1 cellular context compared by ENCODE assay signal in genomic region chr1:15834406-15835204, GRCh38.
TF ChIP-seq lines count a peak whose summit lies in the region.

No MANE protein-coding gene starts in this region.

TF ChIP-seq in HepG2, 621 proteins besides CTCF, POLR2A, EP300 and RAD21 (continued from another document and continues in another):
- TF ChIP-seq AHDC1 (CRISPR knock-in tag; IDR thresholded peaks at IDR 0.05; ENCODE audit: borderline replicate concordance), result no peak; the same call in 1 of the 2 replicates
- TF ChIP-seq ZFP36L1 (CRISPR knock-in tag; IDR thresholded peaks at IDR 0.05), result peak; percentile 72; the same call in 1 of the 2 replicates
- peak; percentile 83 for TF ChIP-seq RNF2 (conservative IDR thresholded peaks at IDR 0.05; ENCODE audit: low read depth)
- TF ChIP-seq SAFB2 (CRISPR knock-in tag; IDR thresholded peaks at IDR 0.05; ENCODE audit: borderline replicate concordance, low read depth), result peak; percentile 39; the same call in 1 of the 2 replicates
- TF ChIP-seq, protein P1, sequence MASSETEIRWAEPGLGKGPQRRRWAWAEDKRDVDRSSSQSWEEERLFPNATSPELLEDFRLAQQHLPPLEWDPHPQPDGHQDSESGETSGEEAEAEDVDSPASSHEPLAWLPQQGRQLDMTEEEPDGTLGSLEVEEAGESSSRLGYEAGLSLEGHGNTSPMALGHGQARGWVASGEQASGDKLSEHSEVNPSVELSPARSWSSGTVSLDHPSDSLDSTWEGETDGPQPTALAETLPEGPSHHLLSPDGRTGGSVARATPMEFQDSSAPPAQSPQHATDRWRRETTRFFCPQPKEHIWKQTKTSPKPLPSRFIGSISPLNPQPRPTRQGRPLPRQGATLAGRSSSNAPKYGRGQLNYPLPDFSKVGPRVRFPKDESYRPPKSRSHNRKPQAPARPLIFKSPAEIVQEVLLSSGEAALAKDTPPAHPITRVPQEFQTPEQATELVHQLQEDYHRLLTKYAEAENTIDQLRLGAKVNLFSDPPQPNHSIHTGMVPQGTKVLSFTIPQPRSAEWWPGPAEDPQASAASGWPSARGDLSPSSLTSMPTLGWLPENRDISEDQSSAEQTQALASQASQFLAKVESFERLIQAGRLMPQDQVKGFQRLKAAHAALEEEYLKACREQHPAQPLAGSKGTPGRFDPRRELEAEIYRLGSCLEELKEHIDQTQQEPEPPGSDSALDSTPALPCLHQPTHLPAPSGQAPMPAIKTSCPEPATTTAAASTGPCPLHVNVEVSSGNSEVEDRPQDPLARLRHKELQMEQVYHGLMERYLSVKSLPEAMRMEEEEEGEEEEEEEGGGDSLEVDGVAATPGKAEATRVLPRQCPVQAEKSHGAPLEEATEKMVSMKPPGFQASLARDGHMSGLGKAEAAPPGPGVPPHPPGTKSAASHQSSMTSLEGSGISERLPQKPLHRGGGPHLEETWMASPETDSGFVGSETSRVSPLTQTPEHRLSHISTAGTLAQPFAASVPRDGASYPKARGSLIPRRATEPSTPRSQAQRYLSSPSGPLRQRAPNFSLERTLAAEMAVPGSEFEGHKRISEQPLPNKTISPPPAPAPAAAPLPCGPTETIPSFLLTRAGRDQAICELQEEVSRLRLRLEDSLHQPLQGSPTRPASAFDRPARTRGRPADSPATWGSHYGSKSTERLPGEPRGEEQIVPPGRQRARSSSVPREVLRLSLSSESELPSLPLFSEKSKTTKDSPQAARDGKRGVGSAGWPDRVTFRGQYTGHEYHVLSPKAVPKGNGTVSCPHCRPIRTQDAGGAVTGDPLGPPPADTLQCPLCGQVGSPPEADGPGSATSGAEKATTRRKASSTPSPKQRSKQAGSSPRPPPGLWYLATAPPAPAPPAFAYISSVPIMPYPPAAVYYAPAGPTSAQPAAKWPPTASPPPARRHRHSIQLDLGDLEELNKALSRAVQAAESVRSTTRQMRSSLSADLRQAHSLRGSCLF (CRISPR knock-in tag; IDR thresholded peaks at IDR 0.05; ENCODE audit: borderline replicate concordance), result 0 out of 2 replicates have a peak, but pooled peaks have one; percentile 23
- TF ChIP-seq ZNF770 (CRISPR knock-in tag; IDR thresholded peaks at IDR 0.05), result peak; percentile 80
- TF ChIP-seq, protein P2, sequence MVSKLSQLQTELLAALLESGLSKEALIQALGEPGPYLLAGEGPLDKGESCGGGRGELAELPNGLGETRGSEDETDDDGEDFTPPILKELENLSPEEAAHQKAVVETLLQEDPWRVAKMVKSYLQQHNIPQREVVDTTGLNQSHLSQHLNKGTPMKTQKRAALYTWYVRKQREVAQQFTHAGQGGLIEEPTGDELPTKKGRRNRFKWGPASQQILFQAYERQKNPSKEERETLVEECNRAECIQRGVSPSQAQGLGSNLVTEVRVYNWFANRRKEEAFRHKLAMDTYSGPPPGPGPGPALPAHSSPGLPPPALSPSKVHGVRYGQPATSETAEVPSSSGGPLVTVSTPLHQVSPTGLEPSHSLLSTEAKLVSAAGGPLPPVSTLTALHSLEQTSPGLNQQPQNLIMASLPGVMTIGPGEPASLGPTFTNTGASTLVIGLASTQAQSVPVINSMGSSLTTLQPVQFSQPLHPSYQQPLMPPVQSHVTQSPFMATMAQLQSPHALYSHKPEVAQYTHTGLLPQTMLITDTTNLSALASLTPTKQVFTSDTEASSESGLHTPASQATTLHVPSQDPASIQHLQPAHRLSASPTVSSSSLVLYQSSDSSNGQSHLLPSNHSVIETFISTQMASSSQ (IDR thresholded peaks at IDR 0.05; ENCODE audit: low read depth), result peak; percentile 23; the same call in 1 of the 2 replicates
- TF ChIP-seq, protein P2 (CRISPR knock-in tag; IDR thresholded peaks at IDR 0.05; ENCODE audit: borderline replicate concordance), result peak; percentile 63; the same call in 1 of the 2 replicates
- peak; percentile 46 for TF ChIP-seq ZNF256 (CRISPR knock-in tag; conservative IDR thresholded peaks at IDR 0.05)
- TF ChIP-seq, protein P3, sequence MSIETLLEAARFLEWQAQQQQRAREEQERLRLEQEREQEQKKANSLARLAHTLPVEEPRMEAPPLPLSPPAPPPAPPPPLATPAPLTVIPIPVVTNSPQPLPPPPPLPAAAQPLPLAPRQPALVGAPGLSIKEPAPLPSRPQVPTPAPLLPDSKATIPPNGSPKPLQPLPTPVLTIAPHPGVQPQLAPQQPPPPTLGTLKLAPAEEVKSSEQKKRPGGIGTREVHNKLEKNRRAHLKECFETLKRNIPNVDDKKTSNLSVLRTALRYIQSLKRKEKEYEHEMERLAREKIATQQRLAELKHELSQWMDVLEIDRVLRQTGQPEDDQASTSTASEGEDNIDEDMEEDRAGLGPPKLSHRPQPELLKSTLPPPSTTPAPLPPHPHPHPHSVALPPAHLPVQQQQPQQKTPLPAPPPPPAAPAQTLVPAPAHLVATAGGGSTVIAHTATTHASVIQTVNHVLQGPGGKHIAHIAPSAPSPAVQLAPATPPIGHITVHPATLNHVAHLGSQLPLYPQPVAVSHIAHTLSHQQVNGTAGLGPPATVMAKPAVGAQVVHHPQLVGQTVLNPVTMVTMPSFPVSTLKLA (IDR thresholded peaks at IDR 0.05), result peak; percentile 17; the same call in 1 of the 2 replicates
- TF ChIP-seq ZNF547 (CRISPR knock-in tag; IDR thresholded peaks at IDR 0.05), result peak; percentile 84; the same call in 1 of the 2 replicates
- TF ChIP-seq PRDM15 (CRISPR knock-in tag; IDR thresholded peaks at IDR 0.05), result peak; percentile 66; the same call in 1 of the 2 replicates
- TF ChIP-seq ZMYM3 (CRISPR knock-in tag; IDR thresholded peaks at IDR 0.05), result no peak; the same call in 1 of the 2 replicates
- peak; percentile 48; the same call in 1 of the 2 replicates for TF ChIP-seq DR1 (CRISPR knock-in tag; IDR thresholded peaks at IDR 0.05)
- peak; percentile 37 for TF ChIP-seq CREM (IDR thresholded peaks at IDR 0.05)
- no peak for TF ChIP-seq CREM (CRISPR knock-in tag; IDR thresholded peaks at IDR 0.05)
- TF ChIP-seq, protein P4, sequence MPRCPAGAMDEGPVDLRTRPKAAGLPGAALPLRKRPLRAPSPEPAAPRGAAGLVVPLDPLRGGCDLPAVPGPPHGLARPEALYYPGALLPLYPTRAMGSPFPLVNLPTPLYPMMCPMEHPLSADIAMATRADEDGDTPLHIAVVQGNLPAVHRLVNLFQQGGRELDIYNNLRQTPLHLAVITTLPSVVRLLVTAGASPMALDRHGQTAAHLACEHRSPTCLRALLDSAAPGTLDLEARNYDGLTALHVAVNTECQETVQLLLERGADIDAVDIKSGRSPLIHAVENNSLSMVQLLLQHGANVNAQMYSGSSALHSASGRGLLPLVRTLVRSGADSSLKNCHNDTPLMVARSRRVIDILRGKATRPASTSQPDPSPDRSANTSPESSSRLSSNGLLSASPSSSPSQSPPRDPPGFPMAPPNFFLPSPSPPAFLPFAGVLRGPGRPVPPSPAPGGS (CRISPR knock-in tag; IDR thresholded peaks at IDR 0.05), result peak; percentile 88; the same call in 1 of the 2 replicates
- peak; percentile 58; the same call in 1 of the 2 replicates for TF ChIP-seq JUND (CRISPR knock-in tag; IDR thresholded peaks at IDR 0.05)
- TF ChIP-seq TCF7 (IDR thresholded peaks at IDR 0.05; ENCODE audit: low read depth), result peak; percentile 45
- TF ChIP-seq ZNF891 (CRISPR knock-in tag; IDR thresholded peaks at IDR 0.05), result peak; percentile 89; the same call in 1 of the 2 replicates
- 0 out of 2 replicates have a peak, but pooled peaks have one; percentile 21 for TF ChIP-seq ATAD3A (CRISPR knock-in tag; IDR thresholded peaks at IDR 0.05)
- peak; percentile 26; the same call in 1 of the 2 replicates for TF ChIP-seq SIN3A (IDR thresholded peaks at IDR 0.05; ENCODE audit: borderline replicate concordance, low read depth, low read length)
- peak; percentile 92 for TF ChIP-seq ZNF639 (CRISPR knock-in tag; conservative IDR thresholded peaks at IDR 0.05)
